Comparison of ENCODE assay signal across 12 cellular contexts in genomic region chr10:86113044-86113443, GRCh38.
DNase-seq lines count a peak whose midpoint lies in the region; ATAC-seq and TF ChIP-seq lines count a peak whose summit lies in the region.
"Had no signal": no experiment of that assay in that cellular context is flagged by ENCODE, and none has a peak within 500 bp of the region (broad histone marks: within the 10 kb centered on the region; RNA-seq: fewer than 3 reads in every experiment).

No MANE protein-coding gene starts in this region.

- DNase-seq in OCI-LY7 (ENCODE audit: low spot score) (peak; percentile 4), AML-193 (lab: John Stamatoyannopoulos, UW) (no peak), left lung (no peak)
- DNase-seq: CD4-positive, CD25-positive, alpha-beta regulatory T cell; DMS53; GF-D8; GOT3 had no signal

- H3K4me1 ChIP-seq in BLaER1 (peaks cover 13% of the 10 kb centered on the region), OCI-LY7 (ENCODE audit: insufficient read depth, low read length, poor library complexity, severe bottlenecking) (peaks cover 4% of the 10 kb centered on the region), left lung (no peaks in the 10 kb centered on the region)
- peaks cover 0 to 15% (median 12%) of the 10 kb centered on the region in 10 experiments; a peak in 12 of 20 replicates for H3K4me1 ChIP-seq in BLaER1 treated with 17β-estradiol and CSF1 and Interleukin-3, amounts not matched to agents 10 nM and 100 nM
- H3K4me1 ChIP-seq: A549 had no signal

- H4K20me1 ChIP-seq in BLaER1 (no peaks in the 10 kb centered on the region), OCI-LY7 (ENCODE audit: insufficient read depth, low read length) (no peaks in the 10 kb centered on the region)
- no peaks in the 10 kb centered on the region; a peak in 1 of 22 replicates for H4K20me1 ChIP-seq in BLaER1 treated with 17β-estradiol and CSF1 and Interleukin-3, amounts not matched to agents 10 nM and 100 nM

- peak overlapping the region; percentile 51 for H3K4me2 ChIP-seq in BLaER1
- peak overlapping the region in 9 of 11 experiments; percentile 5 to 61 (median 48); a peak in 15 of 22 replicates for H3K4me2 ChIP-seq in BLaER1 treated with 17β-estradiol and CSF1 and Interleukin-3, amounts not matched to agents 10 nM and 100 nM
- no peak overlapping the region for H3K4me2 ChIP-seq in OCI-LY7 (ENCODE audit: low read length)
- H3K4me2 ChIP-seq: A549 had no signal

- H3K27ac ChIP-seq in BLaER1 (no peak overlapping the region), OCI-LY7 (ENCODE audit: low read depth, low read length, poor library complexity, severe bottlenecking) (no peak overlapping the region), left lung (no peak overlapping the region)
- no peak overlapping the region for H3K27ac ChIP-seq in BLaER1 treated with 17β-estradiol and CSF1 and Interleukin-3, amounts not matched to agents 10 nM and 100 nM
- H3K27ac ChIP-seq: A549 had no signal

- no peaks in the 10 kb centered on the region for H3K9me3 Mint-ChIP-seq in stimulated activated memory B cell treated with anti-CD40 and anti-IgM and Interleukin-4, amounts not matched to agents 10 μg/mL and 1 μg/mL and 100 μg/mL, for 72 hours
- H3K9me3 Mint-ChIP-seq: CD4-positive, CD25-positive, alpha-beta regulatory T cell; H9 had no signal

- intact Hi-C loops in OCI-LY7 (cut with micrococcal nuclease; ENCODE audit: unreplicated experiment), result no loop called here
- intact Hi-C loops in left lung (cut with DNase I), result no loop called here

- no peaks in the 10 kb centered on the region for H3K27me3 Mint-ChIP-seq in stimulated activated memory B cell treated with anti-CD40 and anti-IgM and Interleukin-4, amounts not matched to agents 10 μg/mL and 1 μg/mL and 100 μg/mL, for 72 hours

- POLR2A ChIA-PET in OCI-LY7 (lab: Charles Lee), result interaction anchor here (0.5 to 0.9 kb wide), 2 partner anchors 21 to 660 kb away, joined by 4 to 5 read pairs; no protein-coding TSS in a partner anchor

- no peak overlapping the region for H3K27ac Mint-ChIP-seq in stimulated activated memory B cell treated with anti-CD40 and anti-IgM and Interleukin-4, amounts not matched to agents 10 μg/mL and 1 μg/mL and 100 μg/mL, for 72 hours
- H3K27ac Mint-ChIP-seq: CD4-positive, CD25-positive, alpha-beta regulatory T cell; H9 had no signal

- no peaks in the 10 kb centered on the region for H3K36me3 Mint-ChIP-seq in stimulated activated memory B cell treated with anti-CD40 and anti-IgM and Interleukin-4, amounts not matched to agents 10 μg/mL and 1 μg/mL and 100 μg/mL, for 72 hours
- H3K36me3 Mint-ChIP-seq: CD4-positive, CD25-positive, alpha-beta regulatory T cell had no signal

- H3K9ac ChIP-seq in BLaER1, result no peak overlapping the region
- H3K9ac ChIP-seq in BLaER1 treated with 17β-estradiol and CSF1 and Interleukin-3, amounts not matched to agents 10 nM and 100 nM, result no peak overlapping the region

- H3K4me3 Mint-ChIP-seq in stimulated activated memory B cell treated with anti-CD40 and anti-IgM and Interleukin-4, amounts not matched to agents 10 μg/mL and 1 μg/mL and 100 μg/mL, for 72 hours, result no peak overlapping the region
- H3K4me3 Mint-ChIP-seq: CD4-positive, CD25-positive, alpha-beta regulatory T cell; H9 had no signal

- CTCF ChIA-PET in OCI-LY7 (lab: Charles Lee; ENCODE audit: unreplicated experiment), result no interaction called here

- BruUV-seq in OCI-LY7 (replicated peaks; lab: Mats Ljungman, UMichigan), result no TSS peak

- no peak overlapping the region for H2AFZ ChIP-seq in OCI-LY7 (ENCODE audit: low read length)

- H3K36me3 ChIP-seq in BLaER1 (no peaks in the 10 kb centered on the region), OCI-LY7 (ENCODE audit: insufficient read depth, low read length) (no peaks in the 10 kb centered on the region), left lung (no peaks in the 10 kb centered on the region)
- H3K36me3 ChIP-seq in BLaER1 treated with 17β-estradiol and CSF1 and Interleukin-3, amounts not matched to agents 10 nM and 100 nM, result no peaks in the 10 kb centered on the region

- no peaks in the 10 kb centered on the region for H3K9me2 ChIP-seq in OCI-LY7 (ENCODE audit: insufficient read depth, low read length)

- H3K9me3 ChIP-seq in BLaER1 (no peaks in the 10 kb centered on the region), OCI-LY7 (ENCODE audit: low read length) (no peaks in the 10 kb centered on the region), left lung (no peaks in the 10 kb centered on the region)
- H3K9me3 ChIP-seq in BLaER1 treated with 17β-estradiol and CSF1 and Interleukin-3, amounts not matched to agents 10 nM and 100 nM (replicated peaks in 1 of 11), result peaks cover 0 to 10% (median 0%) of the 10 kb centered on the region in 11 experiments; a peak in 4 of 22 replicates
- H3K9me3 ChIP-seq: A549 had no signal

- no peaks in the 10 kb centered on the region for H3K79me2 ChIP-seq in OCI-LY7 (ENCODE audit: insufficient read depth, low read depth, low read length)

- H3K4me1 Mint-ChIP-seq in stimulated activated memory B cell treated with anti-CD40 and anti-IgM and Interleukin-4, amounts not matched to agents 10 μg/mL and 1 μg/mL and 100 μg/mL, for 72 hours, result no peaks in the 10 kb centered on the region
- H3K4me1 Mint-ChIP-seq: CD4-positive, CD25-positive, alpha-beta regulatory T cell; H9 had no signal

- TF ChIP-seq CTCF in OCI-LY7 (conservative IDR thresholded peaks at IDR 0.05; ENCODE audit: low read length), result no peak
- no peak for TF ChIP-seq CTCF in left lung (IDR thresholded peaks at IDR 0.05)

- peak; percentile 70 for ATAC-seq in stimulated activated memory B cell treated with anti-CD40 and anti-IgM and Interleukin-4, amounts not matched to agents 10 μg/mL and 1 μg/mL and 100 μg/mL, for 72 hours
- ATAC-seq in left lung, result no peak
- ATAC-seq: A549 had no signal

- H3K4me3 ChIP-seq in BLaER1, result no peak overlapping the region
- no peak overlapping the region for H3K4me3 ChIP-seq in BLaER1 treated with 17β-estradiol and CSF1 and Interleukin-3, amounts not matched to agents 10 nM and 100 nM
- no peak overlapping the region for H3K4me3 ChIP-seq in OCI-LY7 (ENCODE audit: low read depth, low read length, poor library complexity, severe bottlenecking)
- no peak overlapping the region for H3K4me3 ChIP-seq in left lung
- H3K4me3 ChIP-seq: A549 had no signal

- H3K27me3 ChIP-seq in BLaER1 (no peaks in the 10 kb centered on the region), left lung (no peaks in the 10 kb centered on the region)
- no peaks in the 10 kb centered on the region for H3K27me3 ChIP-seq in BLaER1 treated with 17β-estradiol and CSF1 and Interleukin-3, amounts not matched to agents 10 nM and 100 nM
